Comparison of ENCODE assay signal across 8 cellular contexts in the genomic region with DNA sequence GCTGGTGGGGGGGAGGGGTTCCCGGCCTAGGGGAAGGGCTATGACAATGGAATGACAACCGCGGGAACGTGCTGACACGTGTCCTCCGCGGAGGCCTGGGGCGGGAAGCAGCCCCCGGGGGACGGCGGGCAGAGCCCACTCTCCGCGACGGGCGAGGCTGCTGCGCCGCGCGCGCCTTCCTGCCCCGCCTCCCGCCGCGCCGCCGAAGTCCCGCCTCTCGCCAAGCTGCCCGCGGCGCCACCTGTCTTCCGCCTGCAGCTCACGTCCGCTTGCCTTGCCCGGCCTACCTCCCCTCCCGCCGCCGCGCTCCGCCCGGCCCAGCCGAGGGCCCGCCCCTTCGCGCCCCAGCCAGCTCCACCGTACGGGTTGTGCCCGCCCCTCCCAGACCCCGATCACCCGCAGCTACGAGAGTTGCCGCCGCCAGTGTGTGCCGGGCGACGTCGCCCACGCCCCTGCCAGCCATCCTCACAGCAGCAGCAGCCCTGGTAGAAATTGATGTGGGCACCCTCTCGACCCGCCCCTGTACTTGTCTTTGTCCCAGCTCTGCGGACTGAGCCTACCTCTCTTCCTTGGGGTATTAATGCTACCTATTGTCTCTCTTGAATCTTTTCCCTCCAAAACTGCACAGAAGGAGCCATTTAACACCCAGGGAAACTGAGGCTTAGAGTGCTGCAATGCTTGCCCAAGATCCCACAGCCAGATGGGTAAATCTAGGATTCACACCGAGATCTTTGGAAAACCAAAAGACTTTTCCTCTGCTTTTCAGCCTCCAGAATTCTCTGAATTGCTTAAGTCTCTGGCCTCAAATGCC. TPM values are rescaled to one million over a fixed set of nuclear protein-coding genes. Genes with fewer than 3 reads are reported as not detected.
DNase-seq lines count a peak whose midpoint lies in the region; TF ChIP-seq lines count a peak whose summit lies in the region.

A gene with protein sequence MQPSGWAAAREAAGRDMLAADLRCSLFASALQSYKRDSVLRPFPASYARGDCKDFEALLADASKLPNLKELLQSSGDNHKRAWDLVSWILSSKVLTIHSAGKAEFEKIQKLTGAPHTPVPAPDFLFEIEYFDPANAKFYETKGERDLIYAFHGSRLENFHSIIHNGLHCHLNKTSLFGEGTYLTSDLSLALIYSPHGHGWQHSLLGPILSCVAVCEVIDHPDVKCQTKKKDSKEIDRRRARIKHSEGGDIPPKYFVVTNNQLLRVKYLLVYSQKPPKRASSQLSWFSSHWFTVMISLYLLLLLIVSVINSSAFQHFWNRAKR (minus strand): TSS at position 180 of the 811 bp plus-strand sequence. CDS start 457 bp downstream, outside the sequence.

- H4K20me1 ChIP-seq in H9 (ENCODE audit: control insufficient read depth, insufficient read depth, insufficient read length) (no peaks in the 10 kb centered on the region), Loucy (ENCODE audit: insufficient read depth, low read length, poor library complexity, severe bottlenecking) (no peaks in the 10 kb centered on the region)

- H4K8ac ChIP-seq in H9 (replicated peaks; ENCODE audit: insufficient read length, low read depth, low read length), result no peak within 1 kb of the TSS

- no peak within 1 kb of the TSS for H2BK15ac ChIP-seq in H9 (ENCODE audit: low read depth, low read length)

- H3K4me1 ChIP-seq in H9 (ENCODE audit: insufficient read depth, low read length) (peaks cover 2% of the 10 kb centered on the region; the same call in 1 of the 2 replicates), Loucy (ENCODE audit: insufficient read depth, low read length, poor library complexity, severe bottlenecking) (peaks cover 42% of the 10 kb centered on the region), stomach smooth muscle (ENCODE audit: control insufficient read depth, insufficient read depth, low read length) (peaks cover 29% of the 10 kb centered on the region)

- H3K36me3 ChIP-seq in Loucy (ENCODE audit: insufficient read depth, low read length) (no peaks in the 10 kb centered on the region), stomach smooth muscle (ENCODE audit: control insufficient read depth in 2 of 2, insufficient read depth in 2 of 2, low read length in 2 of 2) (no peaks in the 10 kb centered on the region)

- no peak within 1 kb of the TSS for H2BK20ac ChIP-seq in H9 (ENCODE audit: low read depth, low read length, poor library complexity, severe bottlenecking)

- H3K9me3 Mint-ChIP-seq in H9 (no peaks in the 10 kb centered on the region), neural crest cell (no peaks in the 10 kb centered on the region)

- no peak within 1 kb of the TSS for H3K56ac ChIP-seq in H9 (ENCODE audit: insufficient read length, low read depth, low read length)

- H3K23me2 ChIP-seq in H9 (ENCODE audit: insufficient read length, low read depth, low read length, poor library complexity, severe bottlenecking), result peaks cover 11% of the 10 kb centered on the region

- H2AFZ ChIP-seq in H9 (ENCODE audit: low read length) (peak within 1 kb of the TSS; percentile 25), Loucy (ENCODE audit: low read length) (peak within 1 kb of the TSS; percentile 85)

- peak within 1 kb of the TSS; percentile 75 for H3K4me3 ChIP-seq in Loucy (ENCODE audit: low read length, poor library complexity, severe bottlenecking)
- peak within 1 kb of the TSS; percentile 69 to 89 for H3K4me3 ChIP-seq in stomach smooth muscle (ENCODE audit: low read length in 2 of 2)

- H3K27me3 ChIP-seq in H9 (ENCODE audit: insufficient read depth, low read length), result 0 out of 2 replicates have a peak, but pooled peaks cover 2% of the 10 kb centered on the region
- no peaks in the 10 kb centered on the region for H3K27me3 ChIP-seq in Loucy (ENCODE audit: insufficient read depth, low read length, poor library complexity, severe bottlenecking)
- no peaks in the 10 kb centered on the region for H3K27me3 ChIP-seq in stomach smooth muscle (ENCODE audit: control insufficient read depth in 1 of 2, insufficient read depth in 2 of 2, low read length in 2 of 2)

- no peak within 1 kb of the TSS for H2BK120ac ChIP-seq in H9 (ENCODE audit: low read depth, low read length, poor library complexity, severe bottlenecking)

- peak within 1 kb of the TSS; percentile 7 for H2BK12ac ChIP-seq in H9 (ENCODE audit: insufficient read length, low read depth, low read length)

- TF ChIP-seq CTCF in H9 (conservative IDR thresholded peaks at IDR 0.05), result peak; percentile 52; the same call in 2 of the 3 replicates
- no peak for TF ChIP-seq CTCF in Loucy (conservative IDR thresholded peaks at IDR 0.05; ENCODE audit: low read length)
- TF ChIP-seq CTCF in neural crest cell (conservative IDR thresholded peaks at IDR 0.05), result peak; percentile 38

- no peak within 1 kb of the TSS for H3K4ac ChIP-seq in H9 (ENCODE audit: low read depth, low read length)

- H3K27me3 Mint-ChIP-seq in H9 (ENCODE audit: low read depth) (peaks cover 14% of the 10 kb centered on the region), neural crest cell (ENCODE audit: low read depth) (no peaks in the 10 kb centered on the region)

- H3K79me1 ChIP-seq in H9 (ENCODE audit: insufficient read depth, low read depth, low read length, poor library complexity, severe bottlenecking), result no peaks in the 10 kb centered on the region

- peak; percentile 92 for DNase-seq in GDM1 (lab: John Stamatoyannopoulos, UW)
- DNase-seq in H9, result peak; percentile 97
- DNase-seq in SHP77 (lab: John Stamatoyannopoulos, UW), result peak; percentile 94 to 96
- peak; percentile 89 for DNase-seq in activated T-helper 9 cell treated with anti-CD3 and anti-CD28 coated beads, Interleukin-2, amount 50 U/mL, for 16 hours (ENCODE audit: low read depth)
- DNase-seq in fibroblast of the conjunctiva (ENCODE audit: low read depth), result peak; percentile 60
- peak; percentile 86 for DNase-seq in neural crest cell (ENCODE audit: low read depth, low spot score)

- H3K9me3 ChIP-seq in H9 (ENCODE audit: control insufficient read depth, low read depth, low read length) (no peaks in the 10 kb centered on the region), Loucy (ENCODE audit: insufficient read depth, low read depth, low read length) (no peaks in the 10 kb centered on the region), stomach smooth muscle (ENCODE audit: control insufficient read depth in 2 of 2, low read length in 2 of 2) (no peaks in the 10 kb centered on the region)

- no peak within 1 kb of the TSS for H4K91ac ChIP-seq in H9 (ENCODE audit: insufficient read length, low read depth, low read length)

- H3F3A ChIP-seq in Loucy (ENCODE audit: low read depth), result no peaks in the 10 kb centered on the region

- H3K4me1 Mint-ChIP-seq in H9 (peaks cover 15 to 17% of the 10 kb centered on the region in 2 experiments), neural crest cell (peaks cover 40% of the 10 kb centered on the region)

- no peak within 1 kb of the TSS for H4K5ac ChIP-seq in H9 (ENCODE audit: insufficient read length, low read depth, low read length)

- H2BK5ac ChIP-seq in H9 (ENCODE audit: insufficient read length, low read length), result no peak within 1 kb of the TSS

- H3K36me3 Mint-ChIP-seq in H9 (ENCODE audit: insufficient read depth in 1 of 3, low read depth in 3 of 3), result no peaks in the 10 kb centered on the region; a peak in 1 of 7 replicates
- peaks cover 5% of the 10 kb centered on the region for H3K36me3 Mint-ChIP-seq in neural crest cell (ENCODE audit: low read depth)

- WGBS in H9 (ENCODE audit: extremely low coverage, insufficient read length, low lambda C conversion rate), result no CpG with 5 or more reads among the region's 62 CpGs

- no peaks in the 10 kb centered on the region for H3K9me2 ChIP-seq in Loucy (replicated peaks; ENCODE audit: low read depth, low read length)

- H3K4me3 Mint-ChIP-seq in H9 (peak within 1 kb of the TSS; percentile 75 to 84), neural crest cell (peak within 1 kb of the TSS; percentile 88)

- H3K79me2 ChIP-seq in H9 (ENCODE audit: insufficient read depth, low read length) (no peaks in the 10 kb centered on the region), Loucy (ENCODE audit: insufficient read depth, low read length) (peaks cover 42% of the 10 kb centered on the region)

- no peak within 1 kb of the TSS for H2AK5ac ChIP-seq in H9 (ENCODE audit: insufficient read length, low read length)

- H3K27ac Mint-ChIP-seq in H9 (peak within 1 kb of the TSS; percentile 10 to 82 (median 19); a peak in 4 of 7 replicates), neural crest cell (ENCODE audit: unreplicated experiment) (peak within 1 kb of the TSS; percentile 97)

- peak within 1 kb of the TSS; percentile 36 for H3K9ac ChIP-seq in H9 (ENCODE audit: extremely low read depth, insufficient read length, low read length)
- peak within 1 kb of the TSS; percentile 88 for H3K9ac ChIP-seq in Loucy (ENCODE audit: low read depth, low read length, poor library complexity, severe bottlenecking)
- H3K9ac ChIP-seq in stomach smooth muscle (ENCODE audit: low read length in 2 of 2), result peak within 1 kb of the TSS; percentile 76 to 85

- H3K23ac ChIP-seq in H9 (ENCODE audit: insufficient read length, low read depth, low read length), result no peak within 1 kb of the TSS

- H3K27ac ChIP-seq in H9 (ENCODE audit: insufficient read length, low read depth, low read length), result no peak within 1 kb of the TSS
- peak within 1 kb of the TSS; percentile 76 for H3K27ac ChIP-seq in stomach smooth muscle (ENCODE audit: low read length)

- peak within 1 kb of the TSS; percentile 44 for H3K18ac ChIP-seq in H9 (ENCODE audit: insufficient read length, low read depth, low read length)

- peak within 1 kb of the TSS; percentile 64 for H3K14ac ChIP-seq in H9 (ENCODE audit: insufficient read depth, low read length)

- H3K4me2 ChIP-seq in H9 (ENCODE audit: insufficient read depth, insufficient read length, low read length), result peak within 1 kb of the TSS; percentile 91
- peak within 1 kb of the TSS; percentile 90 for H3K4me2 ChIP-seq in Loucy (ENCODE audit: low read depth, low read length, poor library complexity, severe bottlenecking)

- H3T11ph ChIP-seq in H9 (ENCODE audit: low read length), result no peak within 1 kb of the TSS

RNA-seq across cellular contexts. Expression of the gene that starts here (rescaled TPM):
- total RNA-seq in H9 (2021) (3.9 and 4.3 TPM in 2 replicates), neural crest cell (14.8 and 15.5 TPM in 2 replicates)

Comparison
In these comparisons a context has a peak if more than half of its experiments do, and no peak if none do; other contexts are left out.
1. H3K9ac ChIP-seq: peak in every context shown above with its lines; median percentile 88 in Loucy; 80 in stomach smooth muscle; 36 in H9.